Comparison of ENCODE assay signal across 8 cellular contexts in genomic region chr10:72274730-72275350, GRCh38. TPM values are rescaled to one million over a fixed set of nuclear protein-coding genes. Genes with fewer than 3 reads are reported as not detected.
DNase-seq lines count a peak whose midpoint lies in the region; ATAC-seq and TF ChIP-seq lines count a peak whose summit lies in the region.

No MANE protein-coding gene starts in this region.

- H3K4me3 Mint-ChIP-seq in activated naive CD8-positive, alpha-beta T cell treated with anti-CD3 and anti-CD28 coated beads, Interleukin-2, amount 50 U/mL, for 24 hours: peak overlapping the region; percentile 98

- H3K27me3 Mint-ChIP-seq in activated naive CD8-positive, alpha-beta T cell treated with anti-CD3 and anti-CD28 coated beads, Interleukin-2, amount 50 U/mL, for 24 hours: no peaks in the 10 kb centered on the region

- 8 to 11% methylated on average over 26 of the region's 26 CpGs for WGBS in heart right ventricle, 2 donors

- H3K27me3 ChIP-seq in heart right ventricle: no peaks in the 10 kb centered on the region

- H3K9me3 ChIP-seq in heart right ventricle: no peaks in the 10 kb centered on the region

- TF ChIP-seq CTCF in heart right ventricle (IDR thresholded peaks at IDR 0.05): peak; percentile 49 to 77 (median 70)

- intact Hi-C loops in heart right ventricle (cut with DNase I): loop anchor here (2.0 to 5.0 kb wide), 8 partner anchors 42 to 62 kb away; partner anchors contain the start of genes ANAPC16 (in 1 of the 10) and ASCC1 (in 1 of the 10)

- H3K4me3 ChIP-seq in heart right ventricle: peak overlapping the region; percentile 55 to 96 (median 82)

- peak overlapping the region; percentile 93 to 100 (median 98) for H3K27ac ChIP-seq in heart right ventricle

- DNase-seq in AG20443 (ENCODE audit: low spot score): peak; percentile 68
- DNase-seq in H4 (ENCODE audit: low spot score): peak; percentile 62
- peak; percentile 77 for DNase-seq in activated naive CD8-positive, alpha-beta T cell treated with anti-CD3 and anti-CD28 coated beads, Interleukin-2, amount 50 U/mL, for 24 hours
- DNase-seq in heart right ventricle: peak; percentile 73 to 78
- DNase-seq in pons (ENCODE audit: low spot score): peak; percentile 59
- DNase-seq in amniotic stem cell (lab: John Stamatoyannopoulos, UW): no peak

- peak; percentile 37 for TF ChIP-seq POLR2A in Raji (IDR thresholded peaks at IDR 0.05; ENCODE audit: insufficient read depth, low read depth, low read length)

- H3K36me3 Mint-ChIP-seq in activated naive CD8-positive, alpha-beta T cell treated with anti-CD3 and anti-CD28 coated beads, Interleukin-2, amount 50 U/mL, for 24 hours (ENCODE audit: low read depth): peaks cover 31% of the 10 kb centered on the region

- H3K9me3 Mint-ChIP-seq in activated naive CD8-positive, alpha-beta T cell treated with anti-CD3 and anti-CD28 coated beads, Interleukin-2, amount 50 U/mL, for 24 hours: no peaks in the 10 kb centered on the region

- peaks cover 0 to 24% (median 11%) of the 10 kb centered on the region in 9 donors for H3K36me3 ChIP-seq in heart right ventricle

- peaks cover 0 to 52% (median 45%) of the 10 kb centered on the region in 9 donors for H3K4me1 ChIP-seq in heart right ventricle

- H3K27ac Mint-ChIP-seq in activated naive CD8-positive, alpha-beta T cell treated with anti-CD3 and anti-CD28 coated beads, Interleukin-2, amount 50 U/mL, for 24 hours: peak overlapping the region; percentile 96

- peaks cover 58% of the 10 kb centered on the region for H3K4me1 Mint-ChIP-seq in activated naive CD8-positive, alpha-beta T cell treated with anti-CD3 and anti-CD28 coated beads, Interleukin-2, amount 50 U/mL, for 24 hours

- ATAC-seq in activated naive CD8-positive, alpha-beta T cell treated with anti-CD3 and anti-CD28 coated beads, Interleukin-2, amount 50 U/mL, for 24 hours: peak; percentile 12
- ATAC-seq in heart right ventricle: peak; percentile 3 to 51 (median 27)
- no peak for ATAC-seq in HG03159 (IDR thresholded peaks at IDR 0.05; ENCODE audit: unreplicated experiment)

RNA-seq across cellular contexts. Expression of gene DDIT4, which starts 1.1 kb away (rescaled TPM):
- 227 and 278 TPM in 2 replicates for total RNA-seq in H4 (2014; rRNA removed; shearing (Covaris generic))
- total RNA-seq in heart right ventricle: 100 to 1,000 TPM in 1 of 10 donors, 10 to 100 TPM in 9; 13.6 to 102 (median 30.2) TPM
- 100 to 1,000 TPM in 1 of 2 donors, 10 to 100 TPM in 1; 64.7 to 135 TPM for polyA plus RNA-seq in heart right ventricle

RNA-seq across cellular contexts. Expression of gene ASCC1, which starts 58.8 kb away (rescaled TPM):
- total RNA-seq in H4 (2014; rRNA removed; shearing (Covaris generic)): 47.3 and 51.5 TPM in 2 replicates
- 10 to 100 TPM; 25.2 to 40.5 (median 33.0) TPM for total RNA-seq in heart right ventricle
- polyA plus RNA-seq in heart right ventricle: 10 to 100 TPM in 1 of 2 donors, 1 to 10 TPM in 1; 8.4 to 35.8 TPM

RNA-seq across cellular contexts. Expression of gene ANAPC16, which starts 59.0 kb away (rescaled TPM):
- 80.9 and 98.5 TPM in 2 replicates for total RNA-seq in H4 (2014; rRNA removed; shearing (Covaris generic))
- 100 to 1,000 TPM; 181 to 246 (median 221) TPM for total RNA-seq in heart right ventricle
- polyA plus RNA-seq in heart right ventricle: 100 to 1,000 TPM; 129 to 149 TPM
